In the genomic region with DNA sequence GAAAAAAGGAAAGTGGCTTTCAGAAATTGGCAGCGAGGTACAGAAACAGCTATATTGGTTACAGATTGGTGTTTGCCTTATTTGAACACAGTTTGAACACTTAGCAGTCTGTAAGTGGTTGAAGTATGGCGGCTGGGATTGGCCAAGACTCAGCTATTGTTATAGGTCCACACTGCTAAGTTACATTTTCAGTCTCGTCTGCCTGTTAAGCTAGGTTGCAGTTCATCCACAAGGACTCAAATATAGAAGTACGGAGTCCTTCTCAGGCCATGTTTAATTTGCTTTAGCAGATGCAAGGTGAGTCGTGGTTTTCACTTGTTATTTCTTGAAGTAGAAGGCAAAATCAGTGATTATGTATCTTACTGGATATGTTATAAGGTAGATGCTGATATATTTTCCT, we compare ENCODE assay signal across 27 cellular contexts.
DNase-seq lines count a peak whose midpoint lies in the region; ATAC-seq and TF ChIP-seq lines count a peak whose summit lies in the region.
"Had no signal": no experiment of that assay in that cellular context is flagged by ENCODE, and none has a peak within 500 bp of the region (broad histone marks: within the 10 kb centered on the region; RNA-seq: fewer than 3 reads in every experiment).

No MANE protein-coding gene starts in this region.

- no peaks in the 10 kb centered on the region for H3K27me3 Mint-ChIP-seq in neural progenitor cell (ENCODE audit: insufficient read depth, low read depth)

- peak overlapping the region; percentile 45 for H2AFZ ChIP-seq in neural progenitor cell (replicated peaks)

- H3K4me3 Mint-ChIP-seq in neural progenitor cell: no peak overlapping the region
- H3K4me3 Mint-ChIP-seq: CD14-positive monocyte; CD4-positive, alpha-beta memory T cell; CD4-positive, CD25-positive, alpha-beta regulatory T cell; CD8-positive, alpha-beta memory T cell had no signal

- H3K9me3 ChIP-seq in neural progenitor cell (ENCODE audit: low read depth): no peaks in the 10 kb centered on the region
- peaks cover 0 to 1% (median 0%) of the 10 kb centered on the region in 3 donors for H3K9me3 ChIP-seq in tibial artery
- H3K9me3 ChIP-seq: A549, BE2C had no signal

- H4K20me1 ChIP-seq in neural progenitor cell (ENCODE audit: low read depth): no peaks in the 10 kb centered on the region
- H4K20me1 ChIP-seq: BLaER1 had no signal

- H3K4me1 ChIP-seq in neural progenitor cell: no peaks in the 10 kb centered on the region
- no peaks in the 10 kb centered on the region for H3K4me1 ChIP-seq in tibial artery
- H3K4me1 ChIP-seq: A549, BE2C, BLaER1 had no signal

- H3K27ac Mint-ChIP-seq in neural progenitor cell: no peak overlapping the region
- H3K27ac Mint-ChIP-seq: CD14-positive monocyte; CD4-positive, alpha-beta memory T cell; CD4-positive, CD25-positive, alpha-beta regulatory T cell; CD8-positive, alpha-beta memory T cell had no signal

- no peaks in the 10 kb centered on the region for H3K79me2 ChIP-seq in neural progenitor cell (ENCODE audit: low read depth)

- H3K4me3 ChIP-seq in neural progenitor cell (no peak overlapping the region), tibial artery (no peak overlapping the region)
- H3K4me3 ChIP-seq: A549, BLaER1, GM12878 had no signal

- H3K27ac ChIP-seq in neural progenitor cell: no peak overlapping the region
- no peak overlapping the region for H3K27ac ChIP-seq in tibial artery
- H3K27ac ChIP-seq: 22Rv1, A549, BLaER1 had no signal

- H3K9me3 Mint-ChIP-seq in neural progenitor cell: no peaks in the 10 kb centered on the region
- H3K9me3 Mint-ChIP-seq: CD8-positive, alpha-beta memory T cell had no signal

- DNase-seq in HT1080 (ENCODE audit: low read depth) (peak; percentile 8), M059J (ENCODE audit: low read depth) (peak; percentile 7), RPMI7951 (ENCODE audit: low read depth) (peak; percentile 7), neural progenitor cell (ENCODE audit: low spot score) (no peak), tibial artery (no peak), UCSD-AML1 (lab: John Stamatoyannopoulos, UW; ENCODE audit: unreplicated experiment) (no peak)
- no peak for DNase-seq in stimulated activated CD4-positive, alpha-beta T cell treated with anti-CD3 and anti-CD28 coated beads, Interleukin-12 subunit alpha, Interleukin-12 subunit beta, amount 100 ng/mL, for 4 hours
- DNase-seq: AML-193; BE2C; C1 segment of cervical spinal cord; CD4-positive, alpha-beta memory T cell; CD4-positive, CD25-positive, alpha-beta regulatory T cell; CD8-positive, alpha-beta memory T cell; COR-L47; DMS 273 treated with DMSO at 0.1 percent for 48 hours; DMS153; DMS53; DMS79; DND-41; EL; GDM1 had no signal

- TF ChIP-seq CTCF in neural progenitor cell (IDR thresholded peaks at IDR 0.05) (no peak), tibial artery (IDR thresholded peaks at IDR 0.05) (no peak)

- H3K4me2 ChIP-seq in neural progenitor cell: no peak overlapping the region
- H3K4me2 ChIP-seq: A549, BLaER1 had no signal

- no peak overlapping the region for H3K9ac ChIP-seq in neural progenitor cell
- H3K9ac ChIP-seq: BLaER1 had no signal

- no peak for ATAC-seq in HG03571 (IDR thresholded peaks at IDR 0.05; ENCODE audit: unreplicated experiment)
- ATAC-seq: A549, GM12878 had no signal

- H3K36me3 ChIP-seq in neural progenitor cell: no peaks in the 10 kb centered on the region
- H3K36me3 ChIP-seq in tibial artery: peaks cover 0 to 5% (median 0%) of the 10 kb centered on the region in 3 donors
- H3K36me3 ChIP-seq: BE2C, BLaER1 had no signal

- H3K36me3 Mint-ChIP-seq in neural progenitor cell: no peaks in the 10 kb centered on the region
- H3K36me3 Mint-ChIP-seq: CD14-positive monocyte had no signal

- peaks cover 5% of the 10 kb centered on the region for H3K4me1 Mint-ChIP-seq in neural progenitor cell
- H3K4me1 Mint-ChIP-seq: CD14-positive monocyte; CD4-positive, alpha-beta memory T cell; CD4-positive, CD25-positive, alpha-beta regulatory T cell; CD8-positive, alpha-beta memory T cell had no signal

- H3F3A ChIP-seq in neural progenitor cell (ENCODE audit: low read depth): no peaks in the 10 kb centered on the region

- H3K27me3 ChIP-seq in neural progenitor cell: no peaks in the 10 kb centered on the region
- no peaks in the 10 kb centered on the region for H3K27me3 ChIP-seq in tibial artery
- H3K27me3 ChIP-seq: BE2C, BLaER1 had no signal

- intact Hi-C loops in tibial artery (cut with DNase I; ENCODE audit: low total_unique reads): no loop called here

Comparison
In these comparisons a context has a peak if more than half of its experiments do, and no peak if none do; other contexts are left out.
1. DNase-seq: peak in HT1080 (single experiment), M059J (single experiment) and RPMI7951 (single experiment); none in neural progenitor cell (single experiment), tibial artery (0 of 2), UCSD-AML1 (single experiment) and stimulated activated CD4-positive, alpha-beta T cell treated with anti-CD3 and anti-CD28 coated beads, Interleukin-12 subunit alpha, Interleukin-12 subunit beta, amount 100 ng/mL, for 4 hours (single experiment).